Comparison of ENCODE assay signal across 8 cellular contexts in the genomic region with DNA sequence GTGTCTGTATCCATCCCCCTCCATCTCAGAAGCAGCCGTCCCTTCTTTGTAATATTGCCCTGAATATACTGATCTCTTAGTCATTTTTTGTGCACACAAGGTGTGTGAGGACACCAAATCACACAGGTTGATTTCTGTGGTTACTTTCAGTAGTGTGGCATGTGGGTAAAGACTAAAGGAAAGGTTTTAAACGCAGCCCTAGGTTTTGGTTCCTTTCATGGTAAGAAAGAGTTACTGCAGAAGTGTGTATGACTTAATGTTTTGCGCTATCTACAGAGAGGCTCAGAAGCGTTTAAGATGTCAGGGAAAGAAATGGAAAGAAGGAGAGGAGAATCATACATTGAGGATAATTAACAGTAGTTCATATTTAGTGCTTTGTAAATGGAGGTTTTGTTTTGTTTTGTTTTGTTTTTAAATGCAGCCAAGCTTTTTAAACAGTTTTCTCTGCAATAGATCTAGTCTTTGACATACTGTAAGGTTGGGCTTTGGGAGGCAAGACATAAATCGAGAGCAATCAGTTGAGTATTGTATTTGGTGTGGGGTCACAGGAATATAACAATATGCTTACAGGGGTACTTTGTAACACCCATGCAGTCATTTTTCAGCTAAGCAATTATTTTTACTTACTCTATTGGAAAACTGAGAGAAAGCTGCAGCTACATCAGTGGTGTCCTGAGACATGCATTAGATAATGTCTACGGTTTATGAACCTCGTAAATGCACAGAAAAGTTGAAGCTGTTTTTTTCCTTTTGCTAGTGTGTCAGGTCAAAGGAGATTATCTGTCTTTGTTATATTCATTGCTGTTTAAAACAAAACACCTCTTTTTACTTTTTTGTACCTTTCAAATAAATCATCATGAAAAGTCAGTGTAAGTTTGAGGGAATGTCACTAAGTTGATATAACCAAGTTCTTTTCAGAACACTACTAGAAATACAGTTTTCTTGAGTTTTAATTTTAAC. TPM values are rescaled to one million over a fixed set of nuclear protein-coding genes. Genes with fewer than 3 reads are reported as not detected.
A peak's percentile ranks its signal among the peaks of the same experiment; 100 is the strongest.
DNase-seq lines count a peak whose midpoint lies in the region; ATAC-seq and TF ChIP-seq lines count a peak whose summit lies in the region.

No MANE protein-coding gene starts in this region.

- H2AFZ ChIP-seq in OCI-LY3 (ENCODE audit: low read depth, low read length) = no peak overlapping the region

- peaks cover 43% of the 10 kb centered on the region for H3K4me1 ChIP-seq in OCI-LY3 (ENCODE audit: low read length)
- H3K4me1 ChIP-seq in gastroesophageal sphincter = peaks cover 0 to 41% (median 0%) of the 10 kb centered on the region in 3 donors

- H3K4me2 ChIP-seq in OCI-LY3 (ENCODE audit: low read length) = peak overlapping the region; percentile 86

- no peak for TF ChIP-seq EP300 in gastroesophageal sphincter (IDR thresholded peaks at IDR 0.05)

- DNase-seq in NCI-H2227 treated with DMSO at 0.1 percent for 48 hours (lab: John Stamatoyannopoulos, UW) (peak; percentile 20), NCI-H2227 (lab: John Stamatoyannopoulos, UW; ENCODE audit: unreplicated experiment) (no peak), Kasumi-1 (lab: John Stamatoyannopoulos, UW) (no peak), mucosa of gallbladder (ENCODE audit: low spot score) (no peak)
- no peak for DNase-seq in stimulated activated naive CD8-positive, alpha-beta T cell treated with anti-CD3 and anti-CD28 coated beads, Interleukin-15, Interleukin-2, amounts not matched to agents 100 U/mL and 50 U/mL, for 24 hours

- no peak for TF ChIP-seq POLR2A in gastroesophageal sphincter (IDR thresholded peaks at IDR 0.05)

- H3K27me3 ChIP-seq in OCI-LY3 (ENCODE audit: low read depth, low read length) = peaks cover 15% of the 10 kb centered on the region
- H3K27me3 ChIP-seq in gastroesophageal sphincter = no peaks in the 10 kb centered on the region

- H3K27ac ChIP-seq in OCI-LY3 (ENCODE audit: low read length) = peak overlapping the region; percentile 27
- peak overlapping the region in 2 of 4 donors; percentile 88 to 89 for H3K27ac ChIP-seq in gastroesophageal sphincter

- H3K36me3 ChIP-seq in OCI-LY3 (replicated peaks; ENCODE audit: low read depth, low read length) = no peaks in the 10 kb centered on the region
- no peaks in the 10 kb centered on the region for H3K36me3 ChIP-seq in gastroesophageal sphincter

- ATAC-seq in gastroesophageal sphincter (no peak), GM21825 (IDR thresholded peaks at IDR 0.05; ENCODE audit: unreplicated experiment) (no peak)
- peak; percentile 28 for ATAC-seq in stimulated activated naive CD8-positive, alpha-beta T cell treated with anti-CD3 and anti-CD28 coated beads, Interleukin-15, Interleukin-2, amounts not matched to agents 100 U/mL and 50 U/mL, for 24 hours

- H3K4me3 ChIP-seq in OCI-LY3 (ENCODE audit: low read length) (peak overlapping the region; percentile 88), gastroesophageal sphincter (peak overlapping the region; percentile 85 to 95)

- no peaks in the 10 kb centered on the region for H3K9me3 ChIP-seq in OCI-LY3 (ENCODE audit: insufficient read depth, low read length)
- no peaks in the 10 kb centered on the region for H3K9me3 ChIP-seq in gastroesophageal sphincter

- H4K20me1 ChIP-seq in OCI-LY3 (ENCODE audit: insufficient read depth, low read length) = peaks cover 17% of the 10 kb centered on the region

- peaks cover 21% of the 10 kb centered on the region for H3K79me2 ChIP-seq in OCI-LY3 (ENCODE audit: low read length)

- H3K9ac ChIP-seq in OCI-LY3 (ENCODE audit: low read length) = peak overlapping the region; percentile 64

- TF ChIP-seq CTCF in OCI-LY3 (IDR thresholded peaks at IDR 0.05; ENCODE audit: low read depth, low read length) (no peak; the same call in 1 of the 2 replicates), gastroesophageal sphincter (IDR thresholded peaks at IDR 0.05) (no peak)

- 31 to 32% methylated on average over 7 of the region's 7 CpGs for WGBS in gastroesophageal sphincter (ENCODE audit: low coverage in 1 of 2), 2 donors

RNA-seq across cellular contexts. Expression of a gene that starts 1.9 kb away (rescaled TPM):
- total RNA-seq in gastroesophageal sphincter (10 to 100 TPM; 24.8 to 52.1 (median 35.4) TPM), mucosa of gallbladder (15.0 TPM)
